ENCODE assay signal across 17 cellular contexts in genomic region chr1:30903343-30904034, GRCh38. TPM values are rescaled to one million over a fixed set of nuclear protein-coding genes. Genes with fewer than 3 reads are reported as not detected.
A peak's percentile ranks its signal among the peaks of the same experiment; 100 is the strongest.
DNase-seq lines count a peak whose midpoint lies in the region; ATAC-seq, FAIRE-seq and TF ChIP-seq lines count a peak whose summit lies in the region.
"Had no signal": no experiment of that assay in that cellular context is flagged by ENCODE, and none has a peak within 500 bp of the region (broad histone marks: within the 10 kb centered on the region; RNA-seq: fewer than 3 reads in every experiment).

No MANE protein-coding gene starts in this region.

- H3K4me3 Mint-ChIP-seq in mesothelial cell of epicardium: no peak overlapping the region
- H3K4me3 Mint-ChIP-seq: activated T-cell treated with anti-CD3 and anti-CD28 coated beads, Interleukin-2, amount 50 U/mL, for 4 hours; CD8-positive, alpha-beta memory T cell; T-helper 1 cell treated with Interleukin-12 subunit alpha and Interleukin-12 subunit beta and Interleukin-4 antibody, amounts not matched to agents 30 μg/mL and 1 μg/mL, for 36 hours had no signal

- H3K27ac Mint-ChIP-seq in mesothelial cell of epicardium: peak overlapping the region; percentile 13
- H3K27ac Mint-ChIP-seq: T-helper 1 cell treated with Interleukin-12 subunit alpha and Interleukin-12 subunit beta and Interleukin-4 antibody, amounts not matched to agents 30 μg/mL and 1 μg/mL, for 36 hours had no signal

- no peaks in the 10 kb centered on the region for H3K36me3 ChIP-seq in breast epithelium
- H3K36me3 ChIP-seq in mammary epithelial cell (ENCODE audit: insufficient read depth, low read length): no peaks in the 10 kb centered on the region
- H3K36me3 ChIP-seq in esophagus (ENCODE audit: control insufficient read depth in 2 of 2, insufficient read depth in 2 of 2, low read length in 1 of 2): no peaks in the 10 kb centered on the region
- H3K36me3 ChIP-seq in upper lobe of left lung: no peaks in the 10 kb centered on the region
- H3K36me3 ChIP-seq: gastrocnemius medialis, Peyer's patch had no signal

- H3K9me3 ChIP-seq in breast epithelium (no peaks in the 10 kb centered on the region), mammary epithelial cell (replicated peaks; ENCODE audit: insufficient read depth, low read length) (no peaks in the 10 kb centered on the region), esophagus (ENCODE audit: control insufficient read depth in 2 of 2, insufficient read depth in 1 of 2, low read depth in 1 of 2, low read length in 1 of 2) (no peaks in the 10 kb centered on the region), upper lobe of left lung (no peaks in the 10 kb centered on the region)
- H3K9me3 ChIP-seq: gastrocnemius medialis, Peyer's patch had no signal

- dilution Hi-C loops in mammary epithelial cell (cut with HindIII; ENCODE audit: low sequenced_read_pairs): no loop called here

- in situ Hi-C loops in mammary epithelial cell (cut with MboI; ENCODE audit: low sequenced_read_pairs in 2 of 2): no loop called here

- BruUV-seq in mammary epithelial cell (replicated peaks; lab: Mats Ljungman, UMichigan): no TSS peak

- CTCF ChIA-PET in mammary epithelial cell (lab: Charles Lee; ENCODE audit: low non-redundant PET): no interaction called here

- no peak for TF ChIP-seq EP300 in upper lobe of left lung (IDR thresholded peaks at IDR 0.05)

- H3K27ac ChIP-seq in breast epithelium (peak overlapping the region; percentile 87 to 89), mammary epithelial cell (ENCODE audit: insufficient read depth, low read depth, low read length) (no peak overlapping the region), esophagus (ENCODE audit: low read depth in 2 of 2, low read length in 1 of 2) (peak overlapping the region; percentile 23 to 70), upper lobe of left lung (peak overlapping the region; percentile 55 to 83 (median 72))

- H4K20me1 ChIP-seq in mammary epithelial cell (ENCODE audit: insufficient read depth, low read length): no peaks in the 10 kb centered on the region

- TF ChIP-seq POLR2A in breast epithelium (IDR thresholded peaks at IDR 0.05) (no peak), upper lobe of left lung (IDR thresholded peaks at IDR 0.05) (no peak)

- ATAC-seq in upper lobe of left lung (ENCODE audit: low FRiP score in 2 of 2) (no peak), HG03520 (IDR thresholded peaks at IDR 0.05; ENCODE audit: unreplicated experiment) (no peak)
- ATAC-seq: activated T-cell treated with anti-CD3 and anti-CD28 coated beads, Interleukin-2, amount 50 U/mL, for 4 hours had no signal

- H2AFZ ChIP-seq in mammary epithelial cell (ENCODE audit: low read depth, low read length): no peak overlapping the region

- TF ChIP-seq CTCF in breast epithelium (IDR thresholded peaks at IDR 0.05) (no peak), mammary epithelial cell (conservative IDR thresholded peaks at IDR 0.05 in 1 of 2, IDR thresholded peaks at IDR 0.05 in 1 of 2; ENCODE audit: extremely low read depth in 1 of 2, insufficient read depth in 1 of 2, low read depth in 1 of 2, low read length in 2 of 2) (no peak), mesothelial cell of epicardium (IDR thresholded peaks at IDR 0.05; ENCODE audit: unreplicated experiment) (no peak), upper lobe of left lung (IDR thresholded peaks at IDR 0.05) (no peak)

- no peak for FAIRE-seq in urothelium cell line (lab: Jason Lieb, UNC)
- FAIRE-seq: A204.1, islet of Langerhans had no signal

- DNase-seq in breast epithelium (ENCODE audit: low spot score in 2 of 2) (no peak), mammary epithelial cell (no peak), mesothelial cell of epicardium (ENCODE audit: low spot score in 2 of 2, unreplicated experiment in 2 of 2) (no peak), upper lobe of left lung (no peak), urothelium cell line (ENCODE audit: low spot score) (no peak), NCI-H1436 (lab: John Stamatoyannopoulos, UW) (no peak)
- DNase-seq: activated CD4-positive, alpha-beta T cell treated with anti-CD3 and anti-CD28 coated beads, Interleukin-2, amount 50 U/mL, for 1 hour; activated T-cell treated with anti-CD3 and anti-CD28 coated beads, Interleukin-2, amount 50 U/mL, for 4 hours; CD8-positive, alpha-beta memory T cell; gastrocnemius medialis; NCI-H1105 had no signal

- H3K4me1 ChIP-seq in breast epithelium: peaks cover 14 to 15% of the 10 kb centered on the region in 2 donors
- H3K4me1 ChIP-seq in mammary epithelial cell (ENCODE audit: insufficient read depth, low read length): peaks cover 16% of the 10 kb centered on the region
- peaks cover 11% of the 10 kb centered on the region in 2 donors for H3K4me1 ChIP-seq in esophagus (ENCODE audit: control insufficient read depth in 2 of 2, insufficient read depth in 2 of 2, low read length in 1 of 2)
- H3K4me1 ChIP-seq in upper lobe of left lung: peaks cover 29 to 49% (median 43%) of the 10 kb centered on the region in 4 donors

- no peaks in the 10 kb centered on the region for H3K27me3 ChIP-seq in breast epithelium
- no peaks in the 10 kb centered on the region for H3K27me3 ChIP-seq in mammary epithelial cell (ENCODE audit: insufficient read depth, low read length)
- no peaks in the 10 kb centered on the region for H3K27me3 ChIP-seq in esophagus (ENCODE audit: control insufficient read depth in 1 of 2, insufficient read depth in 2 of 2, low read length in 2 of 2)
- peaks cover 0 to 1% (median 0%) of the 10 kb centered on the region in 4 donors for H3K27me3 ChIP-seq in upper lobe of left lung

- WGBS in mammary epithelial cell (ENCODE audit: low coverage, missing lambda C conversion rate): 80% methylated on average over 8 of the region's 8 CpGs
- 72 to 85% methylated on average over 8 of the region's 8 CpGs for WGBS in esophagus, 2 donors
- WGBS in upper lobe of left lung, 2 donors: 82 to 95% methylated on average over 6 to 8 of the region's 8 CpGs

- peaks cover 5% of the 10 kb centered on the region for H3K79me2 ChIP-seq in mammary epithelial cell (ENCODE audit: insufficient read depth, low read length)

- H3K4me3 ChIP-seq in breast epithelium (no peak overlapping the region), mammary epithelial cell (replicated peaks in 1 of 3; ENCODE audit: insufficient read depth in 1 of 3, low read depth in 2 of 3, low read length in 3 of 3) (no peak overlapping the region), esophagus (ENCODE audit: low read depth in 1 of 2, low read length in 2 of 2) (no peak overlapping the region), upper lobe of left lung (no peak overlapping the region)
- H3K4me3 ChIP-seq: gastrocnemius medialis, Peyer's patch had no signal

- peaks cover 7% of the 10 kb centered on the region for H3K27me3 Mint-ChIP-seq in mesothelial cell of epicardium (ENCODE audit: low read depth)

- H3K4me2 ChIP-seq in mammary epithelial cell (ENCODE audit: insufficient read depth, low read depth, low read length): no peak overlapping the region

- intact Hi-C loops in breast epithelium (cut with DNase I; ENCODE audit: low total_unique reads): no loop called here
- intact Hi-C loops in mammary epithelial cell (cut with micrococcal nuclease): loop anchor here (1.0 kb wide), 1 partner anchor 36 kb away; no protein-coding TSS in a partner anchor

- no peaks in the 10 kb centered on the region for H3K9me3 Mint-ChIP-seq in mesothelial cell of epicardium
- H3K9me3 Mint-ChIP-seq: activated T-cell treated with anti-CD3 and anti-CD28 coated beads, Interleukin-2, amount 50 U/mL, for 4 hours; CD8-positive, alpha-beta memory T cell; T-helper 1 cell treated with Interleukin-12 subunit alpha and Interleukin-12 subunit beta and Interleukin-4 antibody, amounts not matched to agents 30 μg/mL and 1 μg/mL, for 36 hours had no signal

- H3K9ac ChIP-seq in mammary epithelial cell (ENCODE audit: insufficient read depth, low read length): no peak overlapping the region

- no peaks in the 10 kb centered on the region for H3K36me3 Mint-ChIP-seq in mesothelial cell of epicardium
- H3K36me3 Mint-ChIP-seq: CD8-positive, alpha-beta memory T cell had no signal

- peaks cover 12% of the 10 kb centered on the region for H3K4me1 Mint-ChIP-seq in mesothelial cell of epicardium

RNA-seq across cellular contexts. Expression of gene SDC3, which starts 5.1 kb away (rescaled TPM):
- total RNA-seq in breast epithelium (10 to 100 TPM; 16.5 to 37.8 (median 26.2) TPM), mammary epithelial cell (10 to 100 TPM; 23.4 to 63.2 TPM), mesothelial cell of epicardium (43.2 to 46.7 TPM (median 43.3 TPM) in 3 replicates), upper lobe of left lung (10 to 100 TPM; 15.8 to 65.8 (median 30.1) TPM)
- polyA plus RNA-seq in mammary epithelial cell (6.1 TPM), esophagus (1 to 10 TPM; 4.3 to 4.8 TPM)
- polyA minus RNA-seq in mammary epithelial cell: 16.8 TPM
- polyA plus RNA-seq: CD8-positive, alpha-beta memory T cell had no signal
